Comparison of ENCODE assay signal across 8 cellular contexts in the genomic region with DNA sequence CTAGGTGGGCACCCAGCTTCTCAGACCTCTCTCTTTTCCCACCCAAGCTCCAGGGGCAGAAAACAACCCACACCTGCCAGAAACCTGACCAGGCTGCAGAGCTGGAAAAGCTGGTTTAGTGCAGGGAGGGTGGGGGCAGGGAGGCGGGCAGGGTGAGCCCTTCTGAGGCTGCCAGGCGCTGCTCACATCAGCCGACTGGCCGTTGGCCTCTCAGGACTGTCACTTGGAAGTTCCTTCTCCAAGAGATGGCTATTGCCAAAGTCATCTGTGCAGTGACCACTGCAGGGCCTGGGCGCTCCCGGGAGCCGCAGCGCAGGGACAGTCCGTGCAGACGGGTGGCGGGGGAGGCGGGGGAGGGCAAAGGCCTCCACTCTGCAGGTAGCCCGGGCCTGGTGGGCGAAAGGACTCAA.
A peak's percentile ranks its signal among the peaks of the same experiment; 100 is the strongest.
DNase-seq lines count a peak whose midpoint lies in the region; ATAC-seq and TF ChIP-seq lines count a peak whose summit lies in the region.

No MANE protein-coding gene starts in this region.

- no peak for DNase-seq in A673 (ENCODE audit: low spot score)
- DNase-seq in activated naive CD8-positive, alpha-beta T cell treated with anti-CD3 and anti-CD28 coated beads, Interleukin-2, amount 10 ng/mL, durations not matched to agents 7 days and 5 days: no peak
- peak; percentile 40 for DNase-seq in hepatic stellate cell (ENCODE audit: low spot score)
- peak; percentile 64 for DNase-seq in sciatic nerve (ENCODE audit: low spot score)
- no peak for DNase-seq in NOMO-1 (lab: John Stamatoyannopoulos, UW; ENCODE audit: unreplicated experiment in 2 of 2)
- no peak for DNase-seq in DMS 273 treated with DMSO at 0.1 percent for 48 hours (lab: John Stamatoyannopoulos, UW)
- no peak for DNase-seq in stimulated activated CD4-positive, alpha-beta T cell treated with anti-CD3 and anti-CD28 coated beads, Interleukin-2, amount 100 ng/mL, for 48 hours

- BruUV-seq in A673 (replicated peaks; lab: Mats Ljungman, UMichigan): no TSS peak

- no peaks in the 10 kb centered on the region for H3K9me3 Mint-ChIP-seq in activated naive CD8-positive, alpha-beta T cell treated with anti-CD3 and anti-CD28 coated beads, Interleukin-2, amount 10 ng/mL, durations not matched to agents 7 days and 5 days

- peak overlapping the region; percentile 47 for H3K4me3 ChIP-seq in A673 (ENCODE audit: low read depth, low read length, poor library complexity, severe bottlenecking)

- no peaks in the 10 kb centered on the region for H3K27me3 ChIP-seq in A673 (replicated peaks; ENCODE audit: insufficient read depth, low read depth, low read length, poor library complexity)

- intact Hi-C loops in A673 (cut with micrococcal nuclease; ENCODE audit: unreplicated experiment) (no loop called here), sciatic nerve (cut with DNase I) (no loop called here)

- H3K27ac Mint-ChIP-seq in activated naive CD8-positive, alpha-beta T cell treated with anti-CD3 and anti-CD28 coated beads, Interleukin-2, amount 10 ng/mL, durations not matched to agents 7 days and 5 days: peak overlapping the region; percentile 93

- H3K27ac ChIP-seq in A673 (ENCODE audit: low read depth, low read length, poor library complexity, severe bottlenecking): peak overlapping the region; percentile 43

- H3K27me3 Mint-ChIP-seq in activated naive CD8-positive, alpha-beta T cell treated with anti-CD3 and anti-CD28 coated beads, Interleukin-2, amount 10 ng/mL, durations not matched to agents 7 days and 5 days: peaks cover 2% of the 10 kb centered on the region

- H3K4me1 Mint-ChIP-seq in activated naive CD8-positive, alpha-beta T cell treated with anti-CD3 and anti-CD28 coated beads, Interleukin-2, amount 10 ng/mL, durations not matched to agents 7 days and 5 days: peaks cover 14% of the 10 kb centered on the region

- peak; percentile 17 for ATAC-seq in HG02852 (IDR thresholded peaks at IDR 0.05; ENCODE audit: unreplicated experiment)
- no peak for ATAC-seq in activated naive CD8-positive, alpha-beta T cell treated with anti-CD3 and anti-CD28 coated beads, Interleukin-2, amount 10 ng/mL, durations not matched to agents 7 days and 5 days (ENCODE audit: low read depth)
- peak; percentile 57 for ATAC-seq in sciatic nerve

- no peak for TF ChIP-seq CTCF in A673 (conservative IDR thresholded peaks at IDR 0.05; ENCODE audit: low read depth, low read length)

- H3K4me3 Mint-ChIP-seq in activated naive CD8-positive, alpha-beta T cell treated with anti-CD3 and anti-CD28 coated beads, Interleukin-2, amount 10 ng/mL, durations not matched to agents 7 days and 5 days: peak overlapping the region; percentile 83

- H3K4me1 ChIP-seq in A673 (ENCODE audit: insufficient read depth, low read length, poor library complexity, severe bottlenecking): peaks cover 10% of the 10 kb centered on the region

- H3K36me3 ChIP-seq in A673 (ENCODE audit: insufficient read depth, low read length, poor library complexity, severe bottlenecking): no peaks in the 10 kb centered on the region

- no peaks in the 10 kb centered on the region for H3K9me3 ChIP-seq in A673 (ENCODE audit: low read depth, low read length, poor library complexity, severe bottlenecking)

- H3K36me3 Mint-ChIP-seq in activated naive CD8-positive, alpha-beta T cell treated with anti-CD3 and anti-CD28 coated beads, Interleukin-2, amount 10 ng/mL, durations not matched to agents 7 days and 5 days: no peaks in the 10 kb centered on the region

- POLR2A ChIA-PET in A673 (lab: Charles Lee; ENCODE audit: low non-redundant PET): interaction anchor here (0.7 kb wide), 1 partner anchor 104 kb away, joined by 7 read pairs; no protein-coding TSS in a partner anchor
- POLR2A ChIA-PET in activated naive CD8-positive, alpha-beta T cell treated with anti-CD3 and anti-CD28 coated beads, Interleukin-2, amount 10 ng/mL, durations not matched to agents 7 days and 5 days (lab: Charles Lee): interaction anchor here (0.6 to 2.5 kb wide), 19 partner anchors 9 to 243 kb away, joined by 3 to 17 read pairs (median 5); a partner anchor contains a TSS

- CTCF ChIA-PET in A673 (lab: Charles Lee): no interaction called here

Comparison
In these comparisons a context has a peak if more than half of its experiments do, and no peak if none do; other contexts are left out.
1. DNase-seq: peak in hepatic stellate cell (single experiment) and sciatic nerve (single experiment); none in A673 (single experiment), activated naive CD8-positive, alpha-beta T cell treated with anti-CD3 and anti-CD28 coated beads, Interleukin-2, amount 10 ng/mL, durations not matched to agents 7 days and 5 days (single experiment), NOMO-1 (0 of 2), DMS 273 treated with DMSO at 0.1 percent for 48 hours (single experiment) and stimulated activated CD4-positive, alpha-beta T cell treated with anti-CD3 and anti-CD28 coated beads, Interleukin-2, amount 100 ng/mL, for 48 hours (0 of 2).